ENCODE assay signal across 1 cellular context in genomic region chr22:24430431-24431308, GRCh38.
TF ChIP-seq lines count a peak whose summit lies in the region.

No MANE protein-coding gene starts in this region.

TF ChIP-seq in GM23338, 12 proteins besides CTCF, POLR2A, EP300 and RAD21 (continued from another document):
- TF ChIP-seq ZNF462 (CRISPR knock-in tag; IDR thresholded peaks at IDR 0.05) (no peak), ETS1 (IDR thresholded peaks at IDR 0.05) (no peak), EZH2phosphoT487 (IDR thresholded peaks at IDR 0.05; ENCODE audit: unreplicated experiment) (no peak), JUNB (IDR thresholded peaks at IDR 0.05; ENCODE audit: unreplicated experiment) (no peak), POLR2AphosphoS5 (IDR thresholded peaks at IDR 0.05; ENCODE audit: low read depth) (no peak), REST (IDR thresholded peaks at IDR 0.05; ENCODE audit: unreplicated experiment) (no peak), CREB1 (CRISPR knock-in tag; IDR thresholded peaks at IDR 0.05; ENCODE audit: low read depth) (no peak)
TF ChIP-seq in GM23338: peak in this region for 0.
